In the genomic region with DNA sequence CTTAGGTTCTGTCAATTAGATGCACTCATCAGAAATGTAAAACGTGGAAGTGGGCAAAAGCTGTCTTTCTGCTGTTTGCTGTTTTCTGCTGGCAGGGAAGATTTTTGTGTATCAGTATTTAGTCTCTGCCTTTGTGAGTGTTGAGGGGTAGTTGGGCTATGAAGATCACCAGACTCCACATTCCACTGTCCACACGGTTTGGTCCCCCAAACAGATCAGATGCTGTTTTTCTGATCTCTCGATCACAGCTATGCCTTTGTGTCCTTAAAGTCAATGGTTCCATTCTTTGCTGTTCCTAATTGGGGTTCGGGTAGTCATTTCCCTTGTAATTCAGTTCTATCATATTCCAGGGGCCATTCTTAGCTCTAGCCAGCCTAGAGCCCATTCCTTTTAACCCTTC, we compare ENCODE assay signal across 20 cellular contexts. TPM values are rescaled to one million over a fixed set of nuclear protein-coding genes. Genes with fewer than 3 reads are reported as not detected.
A peak's percentile ranks its signal among the peaks of the same experiment; 100 is the strongest.
DNase-seq lines count a peak whose midpoint lies in the region; ATAC-seq, FAIRE-seq and TF ChIP-seq lines count a peak whose summit lies in the region.
"Had no signal": no experiment of that assay in that cellular context is flagged by ENCODE, and none has a peak within 500 bp of the region (broad histone marks: within the 10 kb centered on the region; RNA-seq: fewer than 3 reads in every experiment).

No MANE protein-coding gene starts in this region.

- no peaks in the 10 kb centered on the region for H3K36me3 ChIP-seq in pancreas

- H3K4me1 ChIP-seq in pancreas, result no peaks in the 10 kb centered on the region
- H3K4me1 ChIP-seq: A549 had no signal

- H3K9me3 Mint-ChIP-seq in type B pancreatic cell, result no peaks in the 10 kb centered on the region

- H3K27ac ChIP-seq in pancreas, result no peak overlapping the region
- H3K27ac ChIP-seq: 22Rv1 had no signal

- peaks cover 3% of the 10 kb centered on the region for H3K27me3 Mint-ChIP-seq in type B pancreatic cell

- H3K27ac Mint-ChIP-seq in type B pancreatic cell, result no peak overlapping the region
- H3K27ac Mint-ChIP-seq: CD8-positive, alpha-beta T cell; IgD-negative memory B cell had no signal

- TF ChIP-seq CTCF in type B pancreatic cell (conservative IDR thresholded peaks at IDR 0.05), result no peak
- TF ChIP-seq CTCF in pancreas (IDR thresholded peaks at IDR 0.05), result no peak

- DNase-seq in Ammon's horn (ENCODE audit: low spot score), result peak; percentile 48
- DNase-seq in GM19239 (ENCODE audit: insufficient read length, low spot score), result no peak
- DNase-seq in foreskin melanocyte, result peak; percentile 59
- DNase-seq in pons (ENCODE audit: low spot score), result peak; percentile 84
- DNase-seq in left lobe of liver (ENCODE audit: low spot score), result no peak
- DNase-seq in type B pancreatic cell (ENCODE audit: extremely low spot score, unreplicated experiment), result no peak
- DNase-seq in GM03348 (ENCODE audit: low spot score), result no peak
- no peak for DNase-seq in pancreas
- DNase-seq: AML-193; Calu3; CD8-positive, alpha-beta T cell; DMS 273 treated with DMSO at 0.1 percent for 48 hours; HCEC 1CT; KBM-7 had no signal

- FAIRE-seq in GM19239 (lab: Jason Lieb, UNC) (peak; percentile 56), pancreas (lab: Jason Lieb, UNC) (no peak)
- FAIRE-seq: A549, G401.6, HTR-8/SVneo had no signal

- H3K27me3 ChIP-seq in pancreas, result no peaks in the 10 kb centered on the region
- H3K27me3 ChIP-seq: BLaER1 treated with 17β-estradiol and CSF1 and Interleukin-3, amounts not matched to agents 10 nM and 100 nM had no signal

- no peaks in the 10 kb centered on the region for H3K9me3 ChIP-seq in pancreas

- ATAC-seq in left lobe of liver (no peak), pancreas (no peak)
- ATAC-seq: A549; CD8-positive, alpha-beta T cell had no signal

- H3K36me3 Mint-ChIP-seq in type B pancreatic cell, result peaks cover 5% of the 10 kb centered on the region
- H3K36me3 Mint-ChIP-seq: CD8-positive, alpha-beta T cell; IgD-negative memory B cell had no signal

- peaks cover 16% of the 10 kb centered on the region for H3K4me1 Mint-ChIP-seq in type B pancreatic cell (ENCODE audit: unreplicated experiment)

- no peak overlapping the region for H3K4me3 Mint-ChIP-seq in type B pancreatic cell
- H3K4me3 Mint-ChIP-seq: CD8-positive, alpha-beta T cell had no signal

- no peak overlapping the region for H3K4me3 ChIP-seq in pancreas
- H3K4me3 ChIP-seq: A549 had no signal

- WGBS in pancreas, 2 donors, result 69 to 81% methylated on average over 4 of the region's 4 CpGs

- intact Hi-C loops in pancreas (cut with DNase I), result no loop called here

RNA-seq across cellular contexts. Expression of a gene that starts 27.0 kb away (rescaled TPM):
- total RNA-seq in left lobe of liver, result 15.0 TPM
- total RNA-seq in type B pancreatic cell (ENCODE audit: low replicate concordance), result 3.2 and 4.6 TPM in 2 replicates
- total RNA-seq in pancreas, result 1 to 10 TPM; 1.2 to 9.7 (median 3.3) TPM
- 1 to 10 TPM; 2.6 to 2.8 TPM for polyA plus RNA-seq in pancreas

Comparison
In these comparisons a context has a peak if more than half of its experiments do, and no peak if none do; other contexts are left out.
1. DNase-seq: peak in Ammon's horn (single experiment), foreskin melanocyte (single experiment) and pons (single experiment); none in GM19239 (single experiment), left lobe of liver (single experiment), type B pancreatic cell (single experiment), GM03348 (single experiment) and pancreas (0 of 6).